In genomic region chr14:35890308-35890707, GRCh38 we compare ENCODE assay signal across 7 cellular contexts.
"Had no signal": no experiment of that assay in that cellular context is flagged by ENCODE, and none has a peak within 500 bp of the region (broad histone marks: within the 10 kb centered on the region; RNA-seq: fewer than 3 reads in every experiment).

No MANE protein-coding gene starts in this region.

- H3K27ac ChIP-seq: HL-60, KMS-11 had no signal

- H3K4me3 ChIP-seq: K562 had no signal

- H3K4me2 ChIP-seq: KMS-11 had no signal

- FAIRE-seq: HTR-8/SVneo, K562 had no signal

- H3K9ac ChIP-seq: KMS-11 had no signal

- DNase-seq: IMR-90, KBM-7, KG1 had no signal

- ATAC-seq: K562 had no signal
